Comparison of ENCODE assay signal across 1 cellular context in genomic region chr2:241818943-241819270, GRCh38.
A peak's percentile ranks its signal among the peaks of the same experiment; 100 is the strongest.
TF ChIP-seq lines count a peak whose summit lies in the region.

No MANE protein-coding gene starts in this region.

TF ChIP-seq in HepG2, 621 proteins besides CTCF, POLR2A, EP300 and RAD21 (continued from another document and continues in another):
- TF ChIP-seq TFDP2 (CRISPR knock-in tag; IDR thresholded peaks at IDR 0.05) (peak; percentile 68), MLLT10 (CRISPR knock-in tag; IDR thresholded peaks at IDR 0.05) (no peak), ZBTB43 (CRISPR knock-in tag; conservative IDR thresholded peaks at IDR 0.05) (peak; percentile 76; the same call in 1 of the 2 replicates), TBX3 (IDR thresholded peaks at IDR 0.05; ENCODE audit: borderline replicate concordance) (peak; percentile 58; the same call in 1 of the 2 replicates), ZSCAN12 (CRISPR knock-in tag; IDR thresholded peaks at IDR 0.05) (no peak), ZFP36 (IDR thresholded peaks at IDR 0.05; ENCODE audit: borderline replicate concordance, low read depth, low read length, partially characterized antibody) (no peak), ZNF567 (CRISPR knock-in tag; IDR thresholded peaks at IDR 0.05; ENCODE audit: borderline replicate concordance) (no peak), BCL6 (CRISPR knock-in tag; IDR thresholded peaks at IDR 0.05) (peak; percentile 82; the same call in 1 of the 2 replicates), ATF4 (CRISPR knock-in tag; IDR thresholded peaks at IDR 0.05) (peak in 1 of 2 experiments; percentile 93; a peak in 2 of 4 replicates), ZNF788 (CRISPR knock-in tag; IDR thresholded peaks at IDR 0.05; ENCODE audit: borderline replicate concordance) (peak; percentile 91; the same call in 1 of the 2 replicates), ZFY (CRISPR knock-in tag; IDR thresholded peaks at IDR 0.05) (peak; percentile 79), NR2F6 (IDR thresholded peaks at IDR 0.05) (peak; percentile 99), NR2F6 (CRISPR knock-in tag; IDR thresholded peaks at IDR 0.05) (peak; percentile 99), ZHX2 (IDR thresholded peaks at IDR 0.05; ENCODE audit: low read depth) (no peak), ZHX2 (CRISPR knock-in tag; IDR thresholded peaks at IDR 0.05; ENCODE audit: borderline replicate concordance) (no peak), ARHGAP35 (CRISPR knock-in tag; IDR thresholded peaks at IDR 0.05; ENCODE audit: borderline replicate concordance) (peak; percentile 69; the same call in 1 of the 2 replicates), ZNF749 (CRISPR knock-in tag; IDR thresholded peaks at IDR 0.05; ENCODE audit: borderline replicate concordance) (peak; percentile 85; the same call in 1 of the 2 replicates), ELF4 (CRISPR knock-in tag; IDR thresholded peaks at IDR 0.05; ENCODE audit: borderline replicate concordance) (no peak), RFXAP (CRISPR knock-in tag; IDR thresholded peaks at IDR 0.05; ENCODE audit: borderline replicate concordance) (no peak), ZNF746 (CRISPR knock-in tag; IDR thresholded peaks at IDR 0.05) (peak; percentile 99), ZNF564 (CRISPR knock-in tag; IDR thresholded peaks at IDR 0.05) (peak; percentile 91), ARID4A (CRISPR knock-in tag; IDR thresholded peaks at IDR 0.05; ENCODE audit: borderline replicate concordance) (peak; percentile 73; the same call in 1 of the 2 replicates), KLF16 (CRISPR knock-in tag; IDR thresholded peaks at IDR 0.05) (peak in 1 of 2 experiments; percentile 96; a peak in 2 of 4 replicates), CREM (IDR thresholded peaks at IDR 0.05) (peak; percentile 42; the same call in 1 of the 2 replicates), CREM (CRISPR knock-in tag; IDR thresholded peaks at IDR 0.05) (no peak), NR2F1 (CRISPR knock-in tag; IDR thresholded peaks at IDR 0.05) (peak; percentile 98 to 99), PHF20 (CRISPR knock-in tag; IDR thresholded peaks at IDR 0.05) (peak; percentile 48; the same call in 1 of the 2 replicates), ATF7 (IDR thresholded peaks at IDR 0.05) (no peak), ATF7 (CRISPR knock-in tag; IDR thresholded peaks at IDR 0.05) (peak; percentile 68; the same call in 1 of the 2 replicates), SIN3B (IDR thresholded peaks at IDR 0.05; ENCODE audit: low read length) (no peak), HOXA5 (CRISPR knock-in tag; IDR thresholded peaks at IDR 0.05) (peak; percentile 60; the same call in 1 of the 2 replicates), THAP11 (CRISPR knock-in tag; IDR thresholded peaks at IDR 0.05) (peak; percentile 84), ZNF124 (CRISPR knock-in tag; IDR thresholded peaks at IDR 0.05) (no peak), ZKSCAN8 (CRISPR knock-in tag; IDR thresholded peaks at IDR 0.05; ENCODE audit: borderline replicate concordance) (peak; percentile 82; the same call in 1 of the 2 replicates), CSRNP2 (CRISPR knock-in tag; conservative IDR thresholded peaks at IDR 0.05; ENCODE audit: low read depth) (no peak), NFYC (CRISPR knock-in tag; IDR thresholded peaks at IDR 0.05) (0 out of 2 replicates have a peak, but pooled peaks have one; percentile 11), SALL1 (CRISPR knock-in tag; IDR thresholded peaks at IDR 0.05) (peak; percentile 98), ZNF251 (CRISPR knock-in tag; IDR thresholded peaks at IDR 0.05) (0 out of 2 replicates have a peak, but pooled peaks have one; percentile 71), SNRNP70 (IDR thresholded peaks at IDR 0.05; ENCODE audit: low read depth, low read length) (no peak), RNF219 (CRISPR knock-in tag; IDR thresholded peaks at IDR 0.05) (peak; percentile 89; the same call in 1 of the 2 replicates), ATF1 (CRISPR knock-in tag; IDR thresholded peaks at IDR 0.05) (no peak), SMAD3 (CRISPR knock-in tag; IDR thresholded peaks at IDR 0.05) (peak; percentile 98), ZNF18 (CRISPR knock-in tag; IDR thresholded peaks at IDR 0.05; ENCODE audit: insufficient replicate concordance) (peak; percentile 79), ZNF501 (CRISPR knock-in tag; IDR thresholded peaks at IDR 0.05) (0 out of 2 replicates have a peak, but pooled peaks have one; percentile 54), FOXM1 (CRISPR knock-in tag; IDR thresholded peaks at IDR 0.05) (no peak), ZSCAN31 (CRISPR knock-in tag; IDR thresholded peaks at IDR 0.05; ENCODE audit: low read depth) (peak; percentile 61; the same call in 1 of the 2 replicates), IRX3 (CRISPR knock-in tag; IDR thresholded peaks at IDR 0.05; ENCODE audit: borderline replicate concordance, low read depth) (peak; percentile 75; the same call in 1 of the 2 replicates)
